Comparison of ENCODE assay signal across 21 cellular contexts in genomic region chr11:1461806-1462455, GRCh38.
"Had no signal": no experiment of that assay in that cellular context is flagged by ENCODE, and none has a peak within 500 bp of the region (broad histone marks: within the 10 kb centered on the region; RNA-seq: fewer than 3 reads in every experiment).

No MANE protein-coding gene starts in this region.

- H3K4me3 ChIP-seq: right lobe of liver, smooth muscle cell had no signal

- H3K4me1 ChIP-seq: right lobe of liver had no signal

- H3K27me3 ChIP-seq: breast epithelium, right lobe of liver had no signal

- H3K36me3 ChIP-seq: breast epithelium, right lobe of liver had no signal

- DNase-seq: activated CD4-positive, alpha-beta T cell treated with anti-CD3 and anti-CD28 coated beads, Interleukin-2, amount 50 U/mL, for 1 hour; activated CD4-positive, CD25-positive, alpha-beta regulatory T cell treated with anti-CD3 and anti-CD28 coated beads, Interleukin-2, amount 50 U/mL, for 72 hours; activated CD8-positive, alpha-beta memory T cell treated with anti-CD3 and anti-CD28 coated beads for 24 hours; activated CD8-positive, alpha-beta memory T cell treated with anti-CD3 and anti-CD28 coated beads, Interleukin-2, amount 50 U/mL, for 48 hours; activated effector memory CD4-positive, alpha-beta T cell treated with Interleukin-2 at 50 U/mL for 16 hours; activated naive CD4-positive, alpha-beta T cell treated with anti-CD3 and anti-CD28 coated beads, Interleukin-2, amount 10 ng/mL, durations not matched to agents 7 days and 5 days; activated naive CD8-positive, alpha-beta T cell treated with anti-CD3 and anti-CD28 coated beads, Interleukin-2, amount 50 U/mL, for 24 hours; activated T-cell treated with anti-CD3 and anti-CD28 coated beads, Interleukin-2, amount 50 U/mL, for 48 hours; cortex of kidney; effector memory CD4-positive, alpha-beta T cell; foreskin melanocyte; hypothalamus; right lobe of liver; stimulated activated CD4-positive, alpha-beta T cell treated with anti-CD3 and anti-CD28 coated beads, Interleukin-4, amount 100 ng/mL, for 1 hour; SW 1271; T-helper 2 cell had no signal

- H3K4me2 ChIP-seq: smooth muscle cell had no signal

- ATAC-seq: activated naive CD8-positive, alpha-beta T cell treated with anti-CD3 and anti-CD28 coated beads, Interleukin-2, amount 50 U/mL, for 24 hours; left lobe of liver; right lobe of liver; stimulated activated effector memory CD8-positive, alpha-beta T cell treated with anti-CD3 and anti-CD28 coated beads, Interleukin-12 subunit alpha, Interleukin-12 subunit beta, amount 100 ng/mL, for 72 hours had no signal

- H3K27ac ChIP-seq: right lobe of liver, VCaP had no signal

- H3K9me3 ChIP-seq: right lobe of liver had no signal
